Comparison of ENCODE assay signal across 8 cellular contexts in genomic region chr11:64924910-64925284, GRCh38. TPM values are rescaled to one million over a fixed set of nuclear protein-coding genes. Genes with fewer than 3 reads are reported as not detected.
DNase-seq lines count a peak whose midpoint lies in the region; ATAC-seq lines count a peak whose summit lies in the region.

No MANE protein-coding gene starts in this region.

- H3K4me3 Mint-ChIP-seq in activated CD8-positive, alpha-beta T cell treated with anti-CD3 and anti-CD28 coated beads, Interleukin-2, amount 10 ng/mL, durations not matched to agents 7 days and 5 days, result peak overlapping the region; percentile 93

- peak overlapping the region; percentile 76 for H3K27ac Mint-ChIP-seq in activated CD8-positive, alpha-beta T cell treated with anti-CD3 and anti-CD28 coated beads, Interleukin-2, amount 10 ng/mL, durations not matched to agents 7 days and 5 days

- H3K4me1 Mint-ChIP-seq in activated CD8-positive, alpha-beta T cell treated with anti-CD3 and anti-CD28 coated beads, Interleukin-2, amount 10 ng/mL, durations not matched to agents 7 days and 5 days (ENCODE audit: low read depth), result peaks cover 17% of the 10 kb centered on the region

- no peaks in the 10 kb centered on the region for H3K9me3 Mint-ChIP-seq in activated CD8-positive, alpha-beta T cell treated with anti-CD3 and anti-CD28 coated beads, Interleukin-2, amount 10 ng/mL, durations not matched to agents 7 days and 5 days (ENCODE audit: insufficient read depth)

- peaks cover 4% of the 10 kb centered on the region for H3K36me3 Mint-ChIP-seq in activated CD8-positive, alpha-beta T cell treated with anti-CD3 and anti-CD28 coated beads, Interleukin-2, amount 10 ng/mL, durations not matched to agents 7 days and 5 days (ENCODE audit: low read depth)

- POLR2A ChIA-PET in activated CD8-positive, alpha-beta T cell treated with anti-CD3 and anti-CD28 coated beads, Interleukin-2, amount 10 ng/mL, durations not matched to agents 7 days and 5 days (lab: Charles Lee), result interaction anchor here (0.8 to 1.1 kb wide), 3 partner anchors 9 to 65 kb away, joined by 3 to 4 read pairs (median 4); no protein-coding TSS in a partner anchor

- peak overlapping the region; percentile 81 for H3K9ac ChIP-seq in rectal smooth muscle tissue (ENCODE audit: low read length)

- no peaks in the 10 kb centered on the region for H3K27me3 Mint-ChIP-seq in activated CD8-positive, alpha-beta T cell treated with anti-CD3 and anti-CD28 coated beads, Interleukin-2, amount 10 ng/mL, durations not matched to agents 7 days and 5 days (ENCODE audit: low read depth)

- DNase-seq in AG20443 (ENCODE audit: low spot score) (peak; percentile 56), H7 (peak; percentile 83), globus pallidus (ENCODE audit: low spot score) (peak; percentile 24), epidermal melanocyte (ENCODE audit: insufficient read length, low spot score) (no peak), NCI-H1092 (lab: John Stamatoyannopoulos, UW) (no peak)
- peak; percentile 29 for DNase-seq in activated CD8-positive, alpha-beta T cell treated with anti-CD3 and anti-CD28 coated beads, Interleukin-2, amount 10 ng/mL, durations not matched to agents 7 days and 5 days
- no peak for DNase-seq in stimulated activated naive CD4-positive, alpha-beta T cell treated with Interleukin-2 at 50 U/mL for 16 hours (lab: John Stamatoyannopoulos, UW)

- H3K4me3 ChIP-seq in H7 (ENCODE audit: insufficient read depth, low read depth, low read length) (peak overlapping the region; percentile 72), rectal smooth muscle tissue (ENCODE audit: low read length) (peak overlapping the region; percentile 86)

- CTCF ChIA-PET in activated CD8-positive, alpha-beta T cell treated with anti-CD3 and anti-CD28 coated beads, Interleukin-2, amount 10 ng/mL, durations not matched to agents 7 days and 5 days (lab: Charles Lee), result interaction anchor here (1.4 to 2.2 kb wide), 2 partner anchors 8 to 89 kb away, joined by 3 to 14 read pairs; partner anchors contain the start of gene ARL2

- peaks cover 5% of the 10 kb centered on the region for H3K27me3 ChIP-seq in H7 (ENCODE audit: control insufficient read depth, insufficient read depth, low read length)
- H3K27me3 ChIP-seq in rectal smooth muscle tissue (ENCODE audit: control insufficient read depth, insufficient read depth, low read length), result no peaks in the 10 kb centered on the region

- peaks cover 6% of the 10 kb centered on the region for H3K4me1 ChIP-seq in rectal smooth muscle tissue (ENCODE audit: control insufficient read depth, insufficient read depth, low read length)

- H3K27ac ChIP-seq in rectal smooth muscle tissue (ENCODE audit: low read depth, low read length), result peak overlapping the region; percentile 96

- H3K36me3 ChIP-seq in H7 (replicated peaks; ENCODE audit: control insufficient read depth, insufficient read depth, low read length), result no peaks in the 10 kb centered on the region
- peaks cover 4% of the 10 kb centered on the region for H3K36me3 ChIP-seq in rectal smooth muscle tissue (ENCODE audit: control insufficient read depth, insufficient read depth, low read length)

- no peak for ATAC-seq in activated CD8-positive, alpha-beta T cell treated with anti-CD3 and anti-CD28 coated beads, Interleukin-2, amount 10 ng/mL, durations not matched to agents 7 days and 5 days

RNA-seq across cellular contexts. Expression of gene PPP2R5B, which starts 0.4 kb away (rescaled TPM):
- total RNA-seq in H7 (2014; rRNA removed; shearing (Covaris generic)), result 5.0 and 6.0 TPM in 2 replicates
- 10 to 100 TPM; 13.7 to 14.0 TPM for total RNA-seq in activated CD8-positive, alpha-beta T cell treated with anti-CD3 and anti-CD28 coated beads, Interleukin-2, amount 10 ng/mL, durations not matched to agents 7 days and 5 days

RNA-seq across cellular contexts. Expression of gene ATG2A, which starts 7.9 kb away (rescaled TPM):
- total RNA-seq in H7 (2014; rRNA removed; shearing (Covaris generic)), result 19.3 and 22.5 TPM in 2 replicates
- 10 to 100 TPM; 20.6 to 23.1 TPM for total RNA-seq in activated CD8-positive, alpha-beta T cell treated with anti-CD3 and anti-CD28 coated beads, Interleukin-2, amount 10 ng/mL, durations not matched to agents 7 days and 5 days

RNA-seq across cellular contexts. Expression of gene GPHA2, which starts 10.8 kb away (rescaled TPM):
- total RNA-seq in H7 (2014; rRNA removed; shearing (Covaris generic)), result 2.4 TPM in 1 of 2 replicates, not detected in the other
- total RNA-seq in activated CD8-positive, alpha-beta T cell treated with anti-CD3 and anti-CD28 coated beads, Interleukin-2, amount 10 ng/mL, durations not matched to agents 7 days and 5 days, result not detected

RNA-seq across cellular contexts. Expression of gene EHD1, which starts 46.5 kb away (rescaled TPM):
- 23.7 and 30.2 TPM in 2 replicates for total RNA-seq in H7 (2014; rRNA removed; shearing (Covaris generic))
- 100 to 1,000 TPM; 145 to 150 TPM for total RNA-seq in activated CD8-positive, alpha-beta T cell treated with anti-CD3 and anti-CD28 coated beads, Interleukin-2, amount 10 ng/mL, durations not matched to agents 7 days and 5 days

RNA-seq across cellular contexts. Expression of gene MAJIN, which starts 47.0 kb away (rescaled TPM):
- total RNA-seq in H7 (2014; rRNA removed; shearing (Covaris generic)), result 0.97 and 1.1 TPM in 2 replicates
- total RNA-seq in activated CD8-positive, alpha-beta T cell treated with anti-CD3 and anti-CD28 coated beads, Interleukin-2, amount 10 ng/mL, durations not matched to agents 7 days and 5 days, result not detected

Comparison
In these comparisons a context has a peak if more than half of its experiments do, and no peak if none do; other contexts are left out.
1. DNase-seq: peak in AG20443 (single experiment), H7 (single experiment), activated CD8-positive, alpha-beta T cell treated with anti-CD3 and anti-CD28 coated beads, Interleukin-2, amount 10 ng/mL, durations not matched to agents 7 days and 5 days (single experiment) and globus pallidus (single experiment); none in epidermal melanocyte (single experiment), stimulated activated naive CD4-positive, alpha-beta T cell treated with Interleukin-2 at 50 U/mL for 16 hours (single experiment) and NCI-H1092 (single experiment).